Comparison of ENCODE assay signal across 27 cellular contexts in genomic region chr1:100747821-100748220, GRCh38. TPM values are rescaled to one million over a fixed set of nuclear protein-coding genes. Genes with fewer than 3 reads are reported as not detected.
"Had no signal": no experiment of that assay in that cellular context is flagged by ENCODE, and none has a peak within 500 bp of the region (broad histone marks: within the 10 kb centered on the region; RNA-seq: fewer than 3 reads in every experiment).

No MANE protein-coding gene starts in this region.

- H3K27me3 ChIP-seq: ovary, right lobe of liver, sigmoid colon, stomach, thyroid gland, tibial nerve, upper lobe of left lung, vagina had no signal

- H3K27me3 Mint-ChIP-seq: progenitor cell of endocrine pancreas had no signal

- ATAC-seq: naive thymus-derived CD4-positive, alpha-beta T cell; psoas muscle; right cardiac atrium; right lobe of liver; stimulated activated effector memory CD8-positive, alpha-beta T cell treated with anti-CD3 and anti-CD28 coated beads, Interleukin-12 subunit alpha, Interleukin-12 subunit beta, amount 100 ng/mL, for 72 hours; stimulated activated naive B cell treated with anti-CD40 and anti-IgM and Interleukin-4, amounts not matched to agents 10 μg/mL and 1 μg/mL and 100 μg/mL, for 72 hours had no signal

- H3K4me1 ChIP-seq: parathyroid adenoma, psoas muscle, right lobe of liver, sigmoid colon, stomach, thyroid gland, tibial nerve, upper lobe of left lung, vagina had no signal

- H3K9me3 ChIP-seq: ovary, psoas muscle, right lobe of liver, sigmoid colon, stomach, thoracic aorta, thyroid gland, tibial nerve, upper lobe of left lung, vagina had no signal

- H3K79me2 ChIP-seq: parathyroid adenoma had no signal

- H3K36me3 Mint-ChIP-seq: naive thymus-derived CD4-positive, alpha-beta T cell; stimulated activated naive B cell treated with anti-CD40 and anti-IgM and Interleukin-4, amounts not matched to agents 10 μg/mL and 1 μg/mL and 100 μg/mL, for 72 hours had no signal

- H3K4me1 Mint-ChIP-seq: naive thymus-derived CD4-positive, alpha-beta T cell; nephron; stimulated activated naive B cell treated with anti-CD40 and anti-IgM and Interleukin-4, amounts not matched to agents 10 μg/mL and 1 μg/mL and 100 μg/mL, for 72 hours had no signal

- H3K27ac ChIP-seq: ovary, parathyroid adenoma, psoas muscle, right lobe of liver, sigmoid colon, stomach, thoracic aorta, thyroid gland, tibial nerve, upper lobe of left lung, vagina had no signal

- DNase-seq: naive thymus-derived CD4-positive, alpha-beta T cell; occipital lobe; ovary; posterior cingulate gyrus; psoas muscle; right cardiac atrium; right lobe of liver; sigmoid colon; small intestine; stimulated activated CD4-positive, alpha-beta T cell treated with anti-CD3 and anti-CD28 coated beads, Interleukin-15, amount 100 ng/mL, for 24 hours; stimulated activated CD4-positive, alpha-beta T cell treated with anti-CD3 and anti-CD28 coated beads, Interleukin-2, amount 100 ng/mL, for 24 hours; stimulated activated CD4-positive, alpha-beta T cell treated with anti-CD3 and anti-CD28 coated beads, Interleukin-2, amount 100 ng/mL, for 48 hours; stimulated activated CD4-positive, alpha-beta T cell treated with anti-CD3 and anti-CD28 coated beads, Interleukin-4, amount 100 ng/mL, for 24 hours; stimulated activated naive B cell treated with anti-CD40 and anti-IgM and Interleukin-4, amounts not matched to agents 10 μg/mL and 1 μg/mL and 100 μg/mL, for 72 hours; stimulated activated naive CD4-positive, alpha-beta T cell treated with Interleukin-2 at 50 U/mL for 16 hours; stomach; thyroid gland; trophoblast cell; upper lobe of left lung had no signal

- H2AFZ ChIP-seq: parathyroid adenoma had no signal

- H3K4me3 Mint-ChIP-seq: naive thymus-derived CD4-positive, alpha-beta T cell; nephron; stimulated activated effector memory CD8-positive, alpha-beta T cell treated with anti-CD3 and anti-CD28 coated beads, Interleukin-12 subunit alpha, Interleukin-12 subunit beta, amount 100 ng/mL, for 72 hours; stimulated activated naive B cell treated with anti-CD40 and anti-IgM and Interleukin-4, amounts not matched to agents 10 μg/mL and 1 μg/mL and 100 μg/mL, for 72 hours; stimulated activated naive CD8-positive, alpha-beta T cell treated with anti-CD3 and anti-CD28 coated beads, Interleukin-15, Interleukin-2, amounts not matched to agents 100 ng/mL and 50 ng/mL, for 24 hours had no signal

- H3K36me3 ChIP-seq: ovary, right lobe of liver, sigmoid colon, stomach, thoracic aorta, thyroid gland, tibial nerve, upper lobe of left lung, vagina had no signal

- H3K9me3 Mint-ChIP-seq: stimulated activated effector memory CD8-positive, alpha-beta T cell treated with anti-CD3 and anti-CD28 coated beads, Interleukin-12 subunit alpha, Interleukin-12 subunit beta, amount 100 ng/mL, for 72 hours had no signal

- H3K9ac ChIP-seq: parathyroid adenoma had no signal

- H3K4me3 ChIP-seq: ovary, psoas muscle, right lobe of liver, sigmoid colon, stomach, thoracic aorta, thyroid gland, tibial nerve, upper lobe of left lung, vagina had no signal

- H3K27ac Mint-ChIP-seq: naive thymus-derived CD4-positive, alpha-beta T cell; nephron; progenitor cell of endocrine pancreas; stimulated activated effector memory CD8-positive, alpha-beta T cell treated with anti-CD3 and anti-CD28 coated beads, Interleukin-12 subunit alpha, Interleukin-12 subunit beta, amount 100 ng/mL, for 72 hours; stimulated activated naive B cell treated with anti-CD40 and anti-IgM and Interleukin-4, amounts not matched to agents 10 μg/mL and 1 μg/mL and 100 μg/mL, for 72 hours; stimulated activated naive CD8-positive, alpha-beta T cell treated with anti-CD3 and anti-CD28 coated beads, Interleukin-15, Interleukin-2, amounts not matched to agents 100 ng/mL and 50 ng/mL, for 24 hours had no signal

RNA-seq across cellular contexts. Expression of gene VCAM1, which starts 28.3 kb away (rescaled TPM):
- total RNA-seq: naive thymus-derived CD4-positive, alpha-beta T cell; progenitor cell of endocrine pancreas had no signal
- polyA plus RNA-seq: naive thymus-derived CD4-positive, alpha-beta T cell had no signal
